ENCODE assay signal across 1 cellular context in the genomic region with DNA sequence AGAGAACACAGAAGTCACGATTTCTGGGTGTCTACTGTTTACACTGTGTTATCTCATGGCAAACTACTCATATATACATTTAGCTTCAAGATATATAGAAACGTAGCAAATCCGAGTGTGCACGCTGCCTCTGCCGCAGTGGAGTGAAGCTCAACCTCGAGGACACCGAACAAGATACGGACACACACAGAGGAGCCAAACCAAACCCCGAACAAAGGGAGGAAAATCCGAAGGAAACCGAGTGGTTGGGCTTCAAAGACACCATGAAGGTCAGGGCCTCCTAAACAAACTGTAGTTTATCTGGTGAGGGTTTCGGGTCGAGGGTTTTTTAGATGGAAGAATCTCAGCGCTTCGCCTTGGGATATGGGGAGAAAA.
TF ChIP-seq lines count a peak whose summit lies in the region.

No MANE protein-coding gene starts in this region.

TF ChIP-seq in HCT116, 20 proteins besides CTCF, POLR2A, EP300 and RAD21:
- TF ChIP-seq EZH2 (IDR thresholded peaks at IDR 0.05): no peak
- no peak for TF ChIP-seq EGR1 (IDR thresholded peaks at IDR 0.05; ENCODE audit: low read depth)
- no peak for TF ChIP-seq YY1 (IDR thresholded peaks at IDR 0.05; ENCODE audit: extremely low read depth, insufficient replicate concordance, low read depth, low read length)
- TF ChIP-seq, protein P1, sequence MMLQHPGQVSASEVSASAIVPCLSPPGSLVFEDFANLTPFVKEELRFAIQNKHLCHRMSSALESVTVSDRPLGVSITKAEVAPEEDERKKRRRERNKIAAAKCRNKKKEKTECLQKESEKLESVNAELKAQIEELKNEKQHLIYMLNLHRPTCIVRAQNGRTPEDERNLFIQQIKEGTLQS (IDR thresholded peaks at IDR 0.05): no peak
- no peak for TF ChIP-seq CEBPB (IDR thresholded peaks at IDR 0.05; ENCODE audit: low read depth)
- TF ChIP-seq REST (IDR thresholded peaks at IDR 0.05; ENCODE audit: low read depth): no peak
- TF ChIP-seq, protein P2, sequence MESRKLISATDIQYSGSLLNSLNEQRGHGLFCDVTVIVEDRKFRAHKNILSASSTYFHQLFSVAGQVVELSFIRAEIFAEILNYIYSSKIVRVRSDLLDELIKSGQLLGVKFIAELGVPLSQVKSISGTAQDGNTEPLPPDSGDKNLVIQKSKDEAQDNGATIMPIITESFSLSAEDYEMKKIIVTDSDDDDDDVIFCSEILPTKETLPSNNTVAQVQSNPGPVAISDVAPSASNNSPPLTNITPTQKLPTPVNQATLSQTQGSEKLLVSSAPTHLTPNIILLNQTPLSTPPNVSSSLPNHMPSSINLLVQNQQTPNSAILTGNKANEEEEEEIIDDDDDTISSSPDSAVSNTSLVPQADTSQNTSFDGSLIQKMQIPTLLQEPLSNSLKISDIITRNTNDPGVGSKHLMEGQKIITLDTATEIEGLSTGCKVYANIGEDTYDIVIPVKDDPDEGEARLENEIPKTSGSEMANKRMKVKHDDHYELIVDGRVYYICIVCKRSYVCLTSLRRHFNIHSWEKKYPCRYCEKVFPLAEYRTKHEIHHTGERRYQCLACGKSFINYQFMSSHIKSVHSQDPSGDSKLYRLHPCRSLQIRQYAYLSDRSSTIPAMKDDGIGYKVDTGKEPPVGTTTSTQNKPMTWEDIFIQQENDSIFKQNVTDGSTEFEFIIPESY (IDR thresholded peaks at IDR 0.05; ENCODE audit: extremely low read depth, insufficient replicate concordance, low read length): no peak
- no peak for TF ChIP-seq MAX (IDR thresholded peaks at IDR 0.05)
